16 cellular contexts compared by ENCODE assay signal in genomic region chr6:107821591-107821990, GRCh38. TPM values are rescaled to one million over a fixed set of nuclear protein-coding genes. Genes with fewer than 3 reads are reported as not detected.
A peak's percentile ranks its signal among the peaks of the same experiment; 100 is the strongest.
DNase-seq lines count a peak whose midpoint lies in the region; ATAC-seq and TF ChIP-seq lines count a peak whose summit lies in the region.
"Had no signal": no experiment of that assay in that cellular context is flagged by ENCODE, and none has a peak within 500 bp of the region (broad histone marks: within the 10 kb centered on the region; RNA-seq: fewer than 3 reads in every experiment).

No MANE protein-coding gene starts in this region.

- no peak overlapping the region for H3K27ac ChIP-seq in PC-9
- H3K27ac ChIP-seq: VCaP had no signal

- H3K27me3 Mint-ChIP-seq in activated naive CD4-positive, alpha-beta T cell treated with anti-CD3 and anti-CD28 coated beads, Interleukin-2, amount 10 ng/mL, durations not matched to agents 7 days and 5 days = peaks cover 3% of the 10 kb centered on the region
- no peaks in the 10 kb centered on the region for H3K27me3 Mint-ChIP-seq in T-helper 17 cell
- H3K27me3 Mint-ChIP-seq in stimulated activated memory B cell treated with anti-CD40 and anti-IgM and Interleukin-4, amounts not matched to agents 10 μg/mL and 1 μg/mL and 100 μg/mL, for 72 hours = no peaks in the 10 kb centered on the region

- H3K4me3 ChIP-seq in endocrine pancreas (ENCODE audit: control insufficient read depth, insufficient read depth, low read length) (peak overlapping the region; percentile 82), PC-9 (no peak overlapping the region)
- H3K4me3 ChIP-seq: mucosa of descending colon had no signal

- H3K4me1 ChIP-seq in endocrine pancreas (ENCODE audit: control insufficient read depth, insufficient read depth, low read length) (peaks cover 20% of the 10 kb centered on the region), PC-9 (replicated peaks; ENCODE audit: insufficient read depth) (no peaks in the 10 kb centered on the region)

- no peak overlapping the region for H3K4me2 ChIP-seq in PC-9

- H3K9me3 ChIP-seq in T-helper 17 cell (ENCODE audit: control insufficient read depth, low read length, poor library complexity, severe bottlenecking) = no peaks in the 10 kb centered on the region
- H3K9me3 ChIP-seq in endocrine pancreas (ENCODE audit: control insufficient read depth, low read length) = no peaks in the 10 kb centered on the region
- no peaks in the 10 kb centered on the region for H3K9me3 ChIP-seq in PC-9 (ENCODE audit: insufficient read depth, low read depth)
- H3K9me3 ChIP-seq: MG63, mucosa of descending colon had no signal

- H3K9me2 ChIP-seq in PC-9 (ENCODE audit: insufficient read depth) = no peaks in the 10 kb centered on the region

- H3K9me3 Mint-ChIP-seq in activated naive CD4-positive, alpha-beta T cell treated with anti-CD3 and anti-CD28 coated beads, Interleukin-2, amount 10 ng/mL, durations not matched to agents 7 days and 5 days = no peaks in the 10 kb centered on the region
- H3K9me3 Mint-ChIP-seq in stimulated activated memory B cell treated with anti-CD40 and anti-IgM and Interleukin-4, amounts not matched to agents 10 μg/mL and 1 μg/mL and 100 μg/mL, for 72 hours = no peaks in the 10 kb centered on the region

- H3K9ac ChIP-seq in endocrine pancreas (ENCODE audit: control insufficient read depth, insufficient read depth, low read length) = no peak overlapping the region

- H3K36me3 Mint-ChIP-seq in activated naive CD4-positive, alpha-beta T cell treated with anti-CD3 and anti-CD28 coated beads, Interleukin-2, amount 10 ng/mL, durations not matched to agents 7 days and 5 days = peaks cover 23% of the 10 kb centered on the region
- peaks cover 3% of the 10 kb centered on the region for H3K36me3 Mint-ChIP-seq in T-helper 17 cell (ENCODE audit: low read depth)
- no peaks in the 10 kb centered on the region for H3K36me3 Mint-ChIP-seq in stimulated activated memory B cell treated with anti-CD40 and anti-IgM and Interleukin-4, amounts not matched to agents 10 μg/mL and 1 μg/mL and 100 μg/mL, for 72 hours

- no peaks in the 10 kb centered on the region for H3K79me2 ChIP-seq in PC-9 (ENCODE audit: low read depth)

- H2AFZ ChIP-seq in PC-9 = no peak overlapping the region

- H3F3A ChIP-seq in PC-9 (ENCODE audit: insufficient read depth, low read depth) = no peaks in the 10 kb centered on the region

- H3K27me3 ChIP-seq in endocrine pancreas (ENCODE audit: control insufficient read depth, insufficient read depth, low read length) (no peaks in the 10 kb centered on the region), PC-9 (ENCODE audit: insufficient read depth, low read depth) (peaks cover 10% of the 10 kb centered on the region; the same call in 1 of the 2 replicates)
- H3K27me3 ChIP-seq: MG63 had no signal

- H3K4me3 Mint-ChIP-seq in activated naive CD4-positive, alpha-beta T cell treated with anti-CD3 and anti-CD28 coated beads, Interleukin-2, amount 10 ng/mL, durations not matched to agents 7 days and 5 days = peak overlapping the region; percentile 92
- H3K4me3 Mint-ChIP-seq in T-helper 17 cell = peak overlapping the region; percentile 96
- peak overlapping the region; percentile 11 for H3K4me3 Mint-ChIP-seq in stimulated activated memory B cell treated with anti-CD40 and anti-IgM and Interleukin-4, amounts not matched to agents 10 μg/mL and 1 μg/mL and 100 μg/mL, for 72 hours

- CTCF ChIA-PET in activated naive CD4-positive, alpha-beta T cell treated with anti-CD3 and anti-CD28 coated beads, Interleukin-2, amount 10 ng/mL, durations not matched to agents 7 days and 5 days (lab: Charles Lee) = interaction anchor here (0.5 to 6.9 kb wide), 7 partner anchors 8 to 92 kb away, joined by 3 to 70 read pairs (median 4); no protein-coding TSS in a partner anchor
- CTCF ChIA-PET in PC-9 (lab: Charles Lee) = no interaction called here

- H3K4me1 Mint-ChIP-seq in activated naive CD4-positive, alpha-beta T cell treated with anti-CD3 and anti-CD28 coated beads, Interleukin-2, amount 10 ng/mL, durations not matched to agents 7 days and 5 days = peaks cover 79% of the 10 kb centered on the region
- peaks cover 65% of the 10 kb centered on the region for H3K4me1 Mint-ChIP-seq in T-helper 17 cell
- peaks cover 68% of the 10 kb centered on the region for H3K4me1 Mint-ChIP-seq in stimulated activated memory B cell treated with anti-CD40 and anti-IgM and Interleukin-4, amounts not matched to agents 10 μg/mL and 1 μg/mL and 100 μg/mL, for 72 hours

- H3K36me3 ChIP-seq in endocrine pancreas (ENCODE audit: control insufficient read depth, insufficient read depth, low read length) (no peaks in the 10 kb centered on the region), PC-9 (ENCODE audit: low read depth) (no peaks in the 10 kb centered on the region)
- H3K36me3 ChIP-seq: MG63 had no signal

- no peak for TF ChIP-seq CTCF in PC-9 (conservative IDR thresholded peaks at IDR 0.05)

- intact Hi-C loops in PC-9 (cut with micrococcal nuclease; ENCODE audit: unreplicated experiment) = no loop called here

- POLR2A ChIA-PET in PC-9 (lab: Charles Lee; ENCODE audit: unreplicated experiment) = no interaction called here

- ATAC-seq in T-helper 17 cell = no peak
- ATAC-seq in stimulated activated memory B cell treated with anti-CD40 and anti-IgM and Interleukin-4, amounts not matched to agents 10 μg/mL and 1 μg/mL and 100 μg/mL, for 72 hours = no peak
- no peak for ATAC-seq in GM18520 (IDR thresholded peaks at IDR 0.05; ENCODE audit: unreplicated experiment)
- ATAC-seq: HCT116 had no signal

- peak; percentile 27 for DNase-seq in activated naive CD4-positive, alpha-beta T cell treated with anti-CD3 and anti-CD28 coated beads, Interleukin-2, amount 10 ng/mL, durations not matched to agents 7 days and 5 days
- no peak for DNase-seq in activated naive CD4-positive, alpha-beta T cell (lab: John Stamatoyannopoulos, UW)
- DNase-seq in T-helper 17 cell (no peak), GF-D8 (lab: John Stamatoyannopoulos, UW) (no peak), PC-9 (no peak)
- DNase-seq: DMS53, MG63, mucosa of descending colon had no signal

- BruUV-seq in PC-9 (replicated peaks; lab: Mats Ljungman, UMichigan) = no TSS peak

- peak overlapping the region; percentile 100 for H3K27ac Mint-ChIP-seq in activated naive CD4-positive, alpha-beta T cell treated with anti-CD3 and anti-CD28 coated beads, Interleukin-2, amount 10 ng/mL, durations not matched to agents 7 days and 5 days
- peak overlapping the region; percentile 100 for H3K27ac Mint-ChIP-seq in T-helper 17 cell
- H3K27ac Mint-ChIP-seq in stimulated activated memory B cell treated with anti-CD40 and anti-IgM and Interleukin-4, amounts not matched to agents 10 μg/mL and 1 μg/mL and 100 μg/mL, for 72 hours = peak overlapping the region; percentile 98

- H4K20me1 ChIP-seq in PC-9 (ENCODE audit: insufficient read depth) = no peaks in the 10 kb centered on the region

RNA-seq across cellular contexts. Expression of gene SCML4, which starts 2.5 kb away (rescaled TPM):
- 10 to 100 TPM; 49.6 to 58.3 TPM for total RNA-seq in T-helper 17 cell
- total RNA-seq in PC-9 (2021) = not detected in 2 replicates
- total RNA-seq: bronchial epithelial cell, endothelial cell of umbilical vein, glomerular endothelial cell had no signal

Comparison
In these comparisons a context has a peak if more than half of its experiments do, and no peak if none do; other contexts are left out.
1. H3K4me3 Mint-ChIP-seq: peak in every context shown above with its lines; median percentile 96 in T-helper 17 cell; 92 in activated naive CD4-positive, alpha-beta T cell treated with anti-CD3 and anti-CD28 coated beads, Interleukin-2, amount 10 ng/mL, durations not matched to agents 7 days and 5 days; 11 in stimulated activated memory B cell treated with anti-CD40 and anti-IgM and Interleukin-4, amounts not matched to agents 10 μg/mL and 1 μg/mL and 100 μg/mL, for 72 hours.
2. RNA of gene SCML4, which starts 2.5 kb away (total RNA-seq): 49.6 to 58.3 TPM in T-helper 17 cell; not detected in PC-9; every median in the first group is over 10 times any median in the second.
3. Peak in every context shown above with its lines, with median percentiles within 50 percentile points of each other: H3K27ac Mint-ChIP-seq.